In genomic region chr21:35361984-35362383, GRCh38 we compare ENCODE assay signal across 36 cellular contexts.
DNase-seq lines count a peak whose midpoint lies in the region; ATAC-seq, FAIRE-seq and TF ChIP-seq lines count a peak whose summit lies in the region.
"Had no signal": no experiment of that assay in that cellular context is flagged by ENCODE, and none has a peak within 500 bp of the region (broad histone marks: within the 10 kb centered on the region; RNA-seq: fewer than 3 reads in every experiment).

No MANE protein-coding gene starts in this region.

- no peak overlapping the region for H3K27ac ChIP-seq in HepG2 (ENCODE audit: extremely low read length, insufficient read depth, low read length)
- H3K27ac ChIP-seq in right lobe of liver, result no peak overlapping the region
- no peak overlapping the region for H3K27ac ChIP-seq in IMR-90 (ENCODE audit: insufficient read depth, low read length)
- H3K27ac ChIP-seq in K562 (ENCODE audit: extremely low read depth, low read depth, low read length), result no peak overlapping the region
- H3K27ac ChIP-seq in right cardiac atrium (ENCODE audit: low read length), result no peak overlapping the region
- H3K27ac ChIP-seq: 22Rv1; A549; BLaER1; BLaER1 treated with 17β-estradiol and CSF1 and Interleukin-3, amounts not matched to agents 10 nM and 100 nM; C4-2B had no signal

- H3K4me1 ChIP-seq in HepG2 (ENCODE audit: insufficient read depth, low read length) (no peaks in the 10 kb centered on the region), right lobe of liver (no peaks in the 10 kb centered on the region), IMR-90 (ENCODE audit: control insufficient read depth, insufficient read depth, low read length) (no peaks in the 10 kb centered on the region), adipocyte (ENCODE audit: control insufficient read depth, insufficient read depth, low read length) (peaks cover 45% of the 10 kb centered on the region), K562 (replicated peaks in 1 of 2; ENCODE audit: control insufficient read depth in 2 of 2, insufficient read depth in 2 of 2, low read length in 2 of 2) (no peaks in the 10 kb centered on the region), right cardiac atrium (ENCODE audit: control insufficient read depth, insufficient read depth, low read length) (no peaks in the 10 kb centered on the region)
- H3K4me1 ChIP-seq: A549, BE2C, BLaER1, Caco-2 had no signal

- H4K20me1 ChIP-seq in HepG2 (ENCODE audit: insufficient read depth, low read length) (no peaks in the 10 kb centered on the region), IMR-90 (ENCODE audit: insufficient read depth, low read length) (no peaks in the 10 kb centered on the region), K562 (replicated peaks; ENCODE audit: control insufficient read depth, insufficient read depth, low read length) (no peaks in the 10 kb centered on the region)
- H4K20me1 ChIP-seq: BLaER1; BLaER1 treated with 17β-estradiol and CSF1 and Interleukin-3, amounts not matched to agents 10 nM and 100 nM had no signal

- H2AK9ac ChIP-seq in IMR-90 (replicated peaks; ENCODE audit: low read depth, low read length, poor library complexity), result no peak overlapping the region

- H2BK5ac ChIP-seq in IMR-90 (ENCODE audit: low read depth, low read length, poor library complexity, severe bottlenecking), result no peak overlapping the region

- H3K36me3 ChIP-seq in HepG2 (replicated peaks in 1 of 2; ENCODE audit: control insufficient read depth in 1 of 2, insufficient read depth in 2 of 2, low read length in 2 of 2) (no peaks in the 10 kb centered on the region), right lobe of liver (no peaks in the 10 kb centered on the region), IMR-90 (ENCODE audit: control insufficient read depth, insufficient read depth, low read length) (no peaks in the 10 kb centered on the region), adipocyte (ENCODE audit: control insufficient read depth, insufficient read depth, low read length, severe bottlenecking) (no peaks in the 10 kb centered on the region), K562 (ENCODE audit: control insufficient read depth, insufficient read depth, low read length) (no peaks in the 10 kb centered on the region)
- H3K36me3 ChIP-seq: BE2C; BLaER1; BLaER1 treated with 17β-estradiol and CSF1 and Interleukin-3, amounts not matched to agents 10 nM and 100 nM had no signal

- H3K4me2 ChIP-seq in HepG2 (ENCODE audit: low read depth, low read length), result no peak overlapping the region
- no peak overlapping the region for H3K4me2 ChIP-seq in IMR-90 (ENCODE audit: low read depth, low read length)
- no peak overlapping the region for H3K4me2 ChIP-seq in K562 (ENCODE audit: insufficient read depth, low read length)
- H3K4me2 ChIP-seq: A549; BLaER1; BLaER1 treated with 17β-estradiol and CSF1 and Interleukin-3, amounts not matched to agents 10 nM and 100 nM had no signal

- no peak for TF ChIP-seq POLR2A in HepG2 (IDR thresholded peaks at IDR 0.05; ENCODE audit: insufficient read depth in 1 of 2, low read depth in 2 of 2, low read length in 2 of 2)
- no peak for TF ChIP-seq POLR2A in right lobe of liver (IDR thresholded peaks at IDR 0.05)
- TF ChIP-seq POLR2A in IMR-90 (IDR thresholded peaks at IDR 0.05; ENCODE audit: low read depth, low read length), result no peak
- no peak for TF ChIP-seq POLR2A in K562 (conservative IDR thresholded peaks at IDR 0.05)

- ATAC-seq in HepG2 (no peak), right lobe of liver (no peak), IMR-90 (ENCODE audit: low read depth) (no peak), K562 (no peak), right cardiac atrium (no peak)
- ATAC-seq: A549; CD8-positive, alpha-beta T cell had no signal

- POLR2A ChIA-PET in HepG2 (lab: Yijun Ruan, JAX) (no interaction called here), IMR-90 (lab: Charles Lee; ENCODE audit: unreplicated experiment) (no interaction called here), K562 (lab: Yijun Ruan, JAX) (no interaction called here)

- no peak overlapping the region for H2BK20ac ChIP-seq in IMR-90 (ENCODE audit: low read depth, low read length)

- H3K9me3 Mint-ChIP-seq in Calu3 (ENCODE audit: low read depth, unreplicated experiment), result no peaks in the 10 kb centered on the region
- H3K9me3 Mint-ChIP-seq: CD4-positive, alpha-beta T cell; CD4-positive, CD25-positive, alpha-beta regulatory T cell; CD8-positive, alpha-beta memory T cell; CD8-positive, alpha-beta T cell had no signal

- dilution Hi-C loops in IMR-90 (cut with HindIII; ENCODE audit: low sequenced_read_pairs, unreplicated experiment), result no loop called here

- FAIRE-seq in HepG2 (lab: Jason Lieb, UNC) (no peak), K562 (lab: Jason Lieb, UNC) (no peak)
- FAIRE-seq: A204.1, A549, D721Med had no signal

- intact Hi-C loops in HepG2 (cut with micrococcal nuclease; ENCODE audit: unreplicated experiment), result no loop called here
- intact Hi-C loops in right lobe of liver (cut with DNase I), result no loop called here
- intact Hi-C loops in IMR-90 (cut with micrococcal nuclease), result no loop called here
- intact Hi-C loops in K562 (cut with micrococcal nuclease), result no loop called here
- intact Hi-C loops in right cardiac atrium (cut with DNase I), result no loop called here
- intact Hi-C loops in Calu3 (cut with micrococcal nuclease; ENCODE audit: unreplicated experiment), result no loop called here
- intact Hi-C loops in head of caudate nucleus (cut with DNase I), result no loop called here

- H3K9ac ChIP-seq in HepG2 (ENCODE audit: insufficient read depth, low read depth, low read length) (no peak overlapping the region), IMR-90 (ENCODE audit: low read depth, low read length) (no peak overlapping the region), adipocyte (ENCODE audit: low read length) (no peak overlapping the region), K562 (ENCODE audit: insufficient read depth in 1 of 2, low read depth in 2 of 2, low read length in 2 of 2) (no peak overlapping the region)
- H3K9ac ChIP-seq: BLaER1; BLaER1 treated with 17β-estradiol and CSF1 and Interleukin-3, amounts not matched to agents 10 nM and 100 nM had no signal

- H2AK5ac ChIP-seq in IMR-90 (ENCODE audit: low read depth, low read length), result no peak overlapping the region

- TF ChIP-seq RAD21 in HepG2 (CRISPR knock-in tag; IDR thresholded peaks at IDR 0.05) (no peak), IMR-90 (IDR thresholded peaks at IDR 0.05; ENCODE audit: low read length) (no peak), K562 (CRISPR knock-in tag; conservative IDR thresholded peaks at IDR 0.05 in 1 of 2, IDR thresholded peaks at IDR 0.05 in 1 of 2) (no peak)

- no peak overlapping the region for H3K4me3 Mint-ChIP-seq in Calu3 (ENCODE audit: low read depth, unreplicated experiment)
- H3K4me3 Mint-ChIP-seq: B cell; CD14-positive monocyte; CD4-positive, alpha-beta memory T cell; CD4-positive, alpha-beta T cell; CD4-positive, CD25-positive, alpha-beta regulatory T cell; CD8-positive, alpha-beta memory T cell; CD8-positive, alpha-beta T cell had no signal

- H3K27me3 ChIP-seq in HepG2 (ENCODE audit: control insufficient read depth in 1 of 2, insufficient read depth in 2 of 2, low read length in 2 of 2), result peaks cover 0 to 3% of the 10 kb centered on the region in 2 experiments; a peak in 1 of 5 replicates
- H3K27me3 ChIP-seq in right lobe of liver, result no peaks in the 10 kb centered on the region
- H3K27me3 ChIP-seq in IMR-90 (ENCODE audit: control insufficient read depth, insufficient read depth, low read length), result no peaks in the 10 kb centered on the region
- no peaks in the 10 kb centered on the region for H3K27me3 ChIP-seq in adipocyte (replicated peaks; ENCODE audit: control insufficient read depth, insufficient read depth, low read length)
- no peaks in the 10 kb centered on the region for H3K27me3 ChIP-seq in K562 (ENCODE audit: control insufficient read depth in 2 of 2, insufficient read depth in 2 of 2, low read length in 2 of 2)
- H3K27me3 ChIP-seq in right cardiac atrium (ENCODE audit: control insufficient read depth, insufficient read depth), result no peaks in the 10 kb centered on the region
- H3K27me3 ChIP-seq: BE2C; BLaER1; BLaER1 treated with 17β-estradiol and CSF1 and Interleukin-3, amounts not matched to agents 10 nM and 100 nM had no signal

- TF ChIP-seq CTCF in HepG2 (CRISPR knock-in tag; IDR thresholded peaks at IDR 0.05) (no peak), right lobe of liver (IDR thresholded peaks at IDR 0.05) (no peak), IMR-90 (conservative IDR thresholded peaks at IDR 0.05; ENCODE audit: low read depth, low read length) (no peak), K562 (IDR thresholded peaks at IDR 0.05 in 2 of 3, conservative IDR thresholded peaks at IDR 0.05 in 1 of 3; ENCODE audit: insufficient read depth in 2 of 3, low read depth in 1 of 3, low read length in 3 of 3) (no peak), Calu3 (IDR thresholded peaks at IDR 0.05; ENCODE audit: unreplicated experiment) (no peak)

- no TSS peak for BruUV-seq in HepG2 (replicated peaks; lab: Mats Ljungman, UMichigan)
- BruUV-seq in IMR-90 (replicated peaks; lab: Mats Ljungman, UMichigan), result no TSS peak
- BruUV-seq in K562 (replicated peaks; lab: Mats Ljungman, UMichigan), result no TSS peak
- BruUV-seq in Calu3 (replicated peaks; lab: Mats Ljungman, UMichigan), result no TSS peak

- no peak overlapping the region for H3K18ac ChIP-seq in IMR-90 (ENCODE audit: low read depth, low read length)

- H4K5ac ChIP-seq in IMR-90 (ENCODE audit: low read depth, low read length), result no peak overlapping the region

- H3K27ac Mint-ChIP-seq in Calu3 (ENCODE audit: unreplicated experiment), result no peak overlapping the region
- H3K27ac Mint-ChIP-seq: B cell; CD14-positive monocyte; CD4-positive, alpha-beta memory T cell; CD4-positive, alpha-beta T cell; CD8-positive, alpha-beta memory T cell; CD8-positive, alpha-beta T cell had no signal

- no peak overlapping the region for H3K4me3 ChIP-seq in HepG2 (replicated peaks in 1 of 3; ENCODE audit: insufficient read depth in 1 of 3, low read depth in 2 of 3, low read length in 3 of 3)
- H3K4me3 ChIP-seq in right lobe of liver, result no peak overlapping the region
- no peak overlapping the region for H3K4me3 ChIP-seq in IMR-90 (ENCODE audit: insufficient read depth, low read depth, low read length)
- no peak overlapping the region for H3K4me3 ChIP-seq in adipocyte (ENCODE audit: low read length)
- H3K4me3 ChIP-seq in K562, result no peak overlapping the region
- no peak overlapping the region for H3K4me3 ChIP-seq in right cardiac atrium (ENCODE audit: low read length)
- H3K4me3 ChIP-seq: A549; BLaER1; BLaER1 treated with 17β-estradiol and CSF1 and Interleukin-3, amounts not matched to agents 10 nM and 100 nM had no signal

- H4K91ac ChIP-seq in IMR-90 (ENCODE audit: insufficient read depth, low read depth, low read length), result no peak overlapping the region

- DNase-seq in HepG2 (ENCODE audit: low spot score), result no peak
- no peak for DNase-seq in right lobe of liver
- no peak for DNase-seq in IMR-90
- DNase-seq in adipocyte (ENCODE audit: low read depth), result peak; percentile 39
- DNase-seq in K562 (ENCODE audit: extremely low read depth in 1 of 4, low spot score in 3 of 4), result no peak
- DNase-seq in right cardiac atrium, result no peak
- no peak for DNase-seq in Calu3
- DNase-seq in head of caudate nucleus, result no peak
- DNase-seq: 8988T; ACHN; AML-193; BE2C; C1 segment of cervical spinal cord; Caco-2; CD4-positive, alpha-beta memory T cell; CD4-positive, alpha-beta T cell; CD4-positive, CD25-positive, alpha-beta regulatory T cell; CD8-positive, alpha-beta memory T cell; CD8-positive, alpha-beta T cell; COR-L47; DMS 273 treated with DMSO at 0.1 percent for 48 hours; DMS153; DMS53; DMS79; DMS79 treated with DMSO at 0.1 percent for 48 hours; DND-41; EL had no signal

- CTCF ChIA-PET in HepG2 (lab: Yijun Ruan, JAX; ENCODE audit: low intra/inter-chr PET ratio, low total read pairs) (no interaction called here), IMR-90 (lab: Yijun Ruan, JAX) (no interaction called here), K562 (lab: Yijun Ruan, JAX; ENCODE audit: low intra/inter-chr PET ratio) (interaction anchor here (0.6 kb wide), 1 partner anchor 475 kb away, joined by 3 read pairs; no protein-coding TSS in a partner anchor), Calu3 (lab: Charles Lee) (no interaction called here)

- H3K9me3 ChIP-seq in HepG2 (ENCODE audit: low read length), result no peaks in the 10 kb centered on the region
- no peaks in the 10 kb centered on the region for H3K9me3 ChIP-seq in right lobe of liver
- H3K9me3 ChIP-seq in IMR-90 (ENCODE audit: control insufficient read depth, insufficient read depth, low read length), result no peaks in the 10 kb centered on the region
- H3K9me3 ChIP-seq in adipocyte (ENCODE audit: control insufficient read depth, low read length), result no peaks in the 10 kb centered on the region
- H3K9me3 ChIP-seq in K562 (replicated peaks; ENCODE audit: control insufficient read depth, insufficient read depth, low read depth, low read length), result no peaks in the 10 kb centered on the region
- H3K9me3 ChIP-seq in right cardiac atrium (ENCODE audit: control insufficient read depth, low read length), result no peaks in the 10 kb centered on the region
- H3K9me3 ChIP-seq: A549, BE2C, BLaER1, Caco-2 had no signal

- TF ChIP-seq EP300 in HepG2 (IDR thresholded peaks at IDR 0.05; ENCODE audit: low read depth in 2 of 2, low read length in 2 of 2) (no peak), HepG2 (CRISPR knock-in tag; IDR thresholded peaks at IDR 0.05; ENCODE audit: borderline replicate concordance) (no peak), K562 (IDR thresholded peaks at IDR 0.05; ENCODE audit: low read length) (no peak)

- H3K27me3 Mint-ChIP-seq in Calu3 (ENCODE audit: unreplicated experiment), result no peaks in the 10 kb centered on the region
- H3K27me3 Mint-ChIP-seq: B cell; CD4-positive, alpha-beta memory T cell; CD4-positive, alpha-beta T cell; CD4-positive, CD25-positive, alpha-beta regulatory T cell had no signal

- no peak overlapping the region for H3K23ac ChIP-seq in IMR-90 (ENCODE audit: low read depth, low read length)

- H3K56ac ChIP-seq in IMR-90 (ENCODE audit: extremely low read depth, insufficient read depth, low read length), result no peak overlapping the region

- no peak overlapping the region for H4K8ac ChIP-seq in IMR-90 (ENCODE audit: low read depth in 2 of 2, low read length in 2 of 2)

- no peak overlapping the region for H2BK120ac ChIP-seq in IMR-90 (ENCODE audit: low read depth, low read length)

- no peak overlapping the region for H2BK15ac ChIP-seq in IMR-90 (ENCODE audit: low read depth, low read length)

- H3K36me3 Mint-ChIP-seq in Calu3 (ENCODE audit: insufficient read depth, unreplicated experiment), result no peaks in the 10 kb centered on the region
- H3K36me3 Mint-ChIP-seq: CD14-positive monocyte; CD4-positive, alpha-beta memory T cell; CD8-positive, alpha-beta T cell had no signal

- no peaks in the 10 kb centered on the region for H3K4me1 Mint-ChIP-seq in Calu3 (ENCODE audit: low read depth, unreplicated experiment)
- H3K4me1 Mint-ChIP-seq: B cell; CD14-positive monocyte; CD4-positive, alpha-beta memory T cell; CD8-positive, alpha-beta memory T cell had no signal

- no peaks in the 10 kb centered on the region for H3K79me1 ChIP-seq in IMR-90 (ENCODE audit: low read depth in 1 of 2, low read length in 2 of 2)

- in situ Hi-C loops in HepG2 (cut with HindIII; ENCODE audit: extremely low pct_ligation_motif_present, low pct_unique_long_range_greater_than_20kb) (no loop called here), IMR-90 (cut with MboI; ENCODE audit: low sequenced_read_pairs) (no loop called here), K562 (cut with MboI) (no loop called here)

- H3K79me2 ChIP-seq in HepG2 (ENCODE audit: insufficient read depth, low read length) (no peaks in the 10 kb centered on the region), K562 (ENCODE audit: control insufficient read depth, insufficient read depth, low read length) (no peaks in the 10 kb centered on the region)

- no peak overlapping the region for H3K4ac ChIP-seq in IMR-90 (ENCODE audit: low read depth, low read length)

- no peak overlapping the region for H3K14ac ChIP-seq in IMR-90 (replicated peaks; ENCODE audit: low read depth, low read length)

- no peak overlapping the region for H2AFZ ChIP-seq in HepG2 (ENCODE audit: low read length)
- H2AFZ ChIP-seq in IMR-90 (replicated peaks; ENCODE audit: low read length, poor library complexity), result no peak overlapping the region
- H2AFZ ChIP-seq in K562 (ENCODE audit: low read depth, low read length), result no peak overlapping the region

- no peaks in the 10 kb centered on the region for H3K9me1 ChIP-seq in IMR-90 (ENCODE audit: insufficient read depth, low read length)
- H3K9me1 ChIP-seq in K562 (ENCODE audit: control insufficient read depth, insufficient read depth, low read length), result no peaks in the 10 kb centered on the region

Comparison
In these comparisons a context has a peak if more than half of its experiments do, and no peak if none do; other contexts are left out.
1. Of the 241 proteins assayed by ChIP-seq in both HepG2 and K562: peak only in HepG2: none; only in K562: CEBPG; in both: CEBPB; in neither: 239.